In genomic region chr2:204180671-204181070, GRCh38 we compare ENCODE assay signal across 16 cellular contexts.
DNase-seq lines count a peak whose midpoint lies in the region; ATAC-seq and TF ChIP-seq lines count a peak whose summit lies in the region.
"Had no signal": no experiment of that assay in that cellular context is flagged by ENCODE, and none has a peak within 500 bp of the region (broad histone marks: within the 10 kb centered on the region; RNA-seq: fewer than 3 reads in every experiment).

No MANE protein-coding gene starts in this region.

- H3K4me1 Mint-ChIP-seq in WTC11 = peaks cover 3% of the 10 kb centered on the region
- no peaks in the 10 kb centered on the region for H3K4me1 Mint-ChIP-seq in stimulated activated naive B cell treated with anti-CD40 and anti-IgM and Interleukin-4, amounts not matched to agents 10 μg/mL and 1 μg/mL and 100 μg/mL, for 72 hours

- H3K9me3 Mint-ChIP-seq in WTC11 = no peaks in the 10 kb centered on the region; the same call in none of the 2 replicates
- H3K9me3 Mint-ChIP-seq in stimulated activated naive B cell treated with anti-CD40 and anti-IgM and Interleukin-4, amounts not matched to agents 10 μg/mL and 1 μg/mL and 100 μg/mL, for 72 hours = no peaks in the 10 kb centered on the region

- CTCF ChIA-PET in SK-N-SH (lab: Yijun Ruan, JAX) (interaction anchor here (0.7 to 1.5 kb wide), 4 partner anchors 14 to 80 kb away, joined by 3 to 10 read pairs (median 3); no protein-coding TSS in a partner anchor), WTC11 (lab: Charles Lee) (interaction anchor here (1.0 to 1.2 kb wide), 2 partner anchors 35 to 36 kb away, joined by 3 to 4 read pairs; no protein-coding TSS in a partner anchor)

- TF ChIP-seq CTCF in SK-N-SH (IDR thresholded peaks at IDR 0.05) = no peak
- no peak for TF ChIP-seq CTCF in WTC11 (IDR thresholded peaks at IDR 0.05)

- peak in 1 of 2 experiments; percentile 79; a peak in 2 of 4 replicates for TF ChIP-seq EP300 in SK-N-SH (IDR thresholded peaks at IDR 0.05; ENCODE audit: borderline replicate concordance in 1 of 2, low read depth in 1 of 2, low read length in 1 of 2)

- no peak overlapping the region for H3K4me3 Mint-ChIP-seq in WTC11
- H3K4me3 Mint-ChIP-seq in stimulated activated naive B cell treated with anti-CD40 and anti-IgM and Interleukin-4, amounts not matched to agents 10 μg/mL and 1 μg/mL and 100 μg/mL, for 72 hours = no peak overlapping the region

- no peak overlapping the region for H3K4me2 ChIP-seq in SK-N-SH

- no peaks in the 10 kb centered on the region for H3F3A ChIP-seq in SK-N-SH (replicated peaks; ENCODE audit: insufficient read depth)

- no peak overlapping the region for H3K9ac ChIP-seq in SK-N-SH

- H3K36me3 Mint-ChIP-seq in WTC11 = no peaks in the 10 kb centered on the region
- no peaks in the 10 kb centered on the region for H3K36me3 Mint-ChIP-seq in stimulated activated naive B cell treated with anti-CD40 and anti-IgM and Interleukin-4, amounts not matched to agents 10 μg/mL and 1 μg/mL and 100 μg/mL, for 72 hours

- H3K9me3 ChIP-seq in SK-N-SH (no peaks in the 10 kb centered on the region), MG63 (no peaks in the 10 kb centered on the region)
- H3K9me3 ChIP-seq: gastroesophageal sphincter, thyroid gland had no signal

- DNase-seq in SK-N-SH (peak; percentile 19), MG63 (peak; percentile 52), NCI-H82 treated with DMSO at 0.1 percent for 48 hours (lab: John Stamatoyannopoulos, UW; ENCODE audit: unreplicated experiment) (peak; percentile 92), pons (ENCODE audit: low spot score) (peak; percentile 36), AG08395 (ENCODE audit: low spot score) (no peak), WTC11 (ENCODE audit: low spot score) (no peak)
- DNase-seq in stimulated activated naive B cell treated with anti-CD40 and anti-IgM and Interleukin-4, amounts not matched to agents 10 μg/mL and 1 μg/mL and 100 μg/mL, for 72 hours = no peak
- DNase-seq: activated CD8-positive, alpha-beta memory T cell treated with anti-CD3 and anti-CD28 coated beads for 24 hours; GF-D8; stimulated activated CD4-positive, alpha-beta T cell treated with anti-CD3 and anti-CD28 coated beads, Interleukin-4, amount 100 ng/mL, for 4 hours; stimulated activated CD8-positive, alpha-beta memory T cell treated with anti-CD3 and anti-CD28 coated beads, Interleukin-4, amount 100 ng/mL, for 48 hours; thyroid gland had no signal

- no peaks in the 10 kb centered on the region for H3K9me2 ChIP-seq in SK-N-SH

- TF ChIP-seq RAD21 in SK-N-SH (IDR thresholded peaks at IDR 0.05; ENCODE audit: low read length) = no peak

- H3K27ac ChIP-seq in SK-N-SH (ENCODE audit: low read depth in 2 of 2, low read length in 1 of 2) = peak overlapping the region in 1 of 2 experiments; percentile 90; a peak in 2 of 4 replicates
- H3K27ac ChIP-seq: epithelial cell of prostate, gastroesophageal sphincter, skin epidermis, thyroid gland had no signal

- H3K27ac Mint-ChIP-seq in WTC11 = no peak overlapping the region
- no peak overlapping the region for H3K27ac Mint-ChIP-seq in stimulated activated naive B cell treated with anti-CD40 and anti-IgM and Interleukin-4, amounts not matched to agents 10 μg/mL and 1 μg/mL and 100 μg/mL, for 72 hours

- peaks cover 0 to 9% of the 10 kb centered on the region in 2 experiments; a peak in 2 of 4 replicates for H3K4me1 ChIP-seq in SK-N-SH (ENCODE audit: control insufficient read depth in 1 of 2, insufficient read depth in 2 of 2, low read depth in 1 of 2, low read length in 1 of 2)
- H3K4me1 ChIP-seq: gastroesophageal sphincter had no signal

- ATAC-seq in SK-N-SH treated with all-trans-retinoic acid at 6 μM for 48 hours (no peak), WTC11 (no peak)
- no peak for ATAC-seq in stimulated activated naive B cell treated with anti-CD40 and anti-IgM and Interleukin-4, amounts not matched to agents 10 μg/mL and 1 μg/mL and 100 μg/mL, for 72 hours (replicated peaks)
- ATAC-seq: gastroesophageal sphincter had no signal

- no peaks in the 10 kb centered on the region for H3K36me3 ChIP-seq in SK-N-SH (replicated peaks in 1 of 2; ENCODE audit: control insufficient read depth in 1 of 2, insufficient read depth in 2 of 2, low read length in 1 of 2)
- no peaks in the 10 kb centered on the region for H3K36me3 ChIP-seq in MG63
- H3K36me3 ChIP-seq: gastroesophageal sphincter, thyroid gland had no signal

- H3K79me2 ChIP-seq in SK-N-SH (ENCODE audit: insufficient read depth) = no peaks in the 10 kb centered on the region

- no peaks in the 10 kb centered on the region for H4K20me1 ChIP-seq in SK-N-SH (ENCODE audit: insufficient read depth)

- 0% methylated on average over 1 of the region's 1 CpG for WGBS in SK-N-SH (ENCODE audit: low lambda C conversion rate)

- POLR2A ChIA-PET in SK-N-SH (lab: Yijun Ruan, JAX) (interaction anchor here (1.8 kb wide), 1 partner anchor 14 kb away, joined by 7 read pairs; no protein-coding TSS in a partner anchor), WTC11 (lab: Charles Lee) (no interaction called here)

- no peaks in the 10 kb centered on the region; the same call in 1 of the 2 replicates for H3K27me3 Mint-ChIP-seq in WTC11 (ENCODE audit: low read depth)
- peaks cover 9 to 21% of the 10 kb centered on the region in 2 donors for H3K27me3 Mint-ChIP-seq in stimulated activated naive B cell treated with anti-CD40 and anti-IgM and Interleukin-4, amounts not matched to agents 10 μg/mL and 1 μg/mL and 100 μg/mL, for 72 hours

- H3K27me3 ChIP-seq in SK-N-SH (ENCODE audit: insufficient read depth) (no peaks in the 10 kb centered on the region), MG63 (peaks cover 3% of the 10 kb centered on the region)
- H3K27me3 ChIP-seq: gastroesophageal sphincter, thyroid gland had no signal

- H3K4me3 ChIP-seq in SK-N-SH (ENCODE audit: low read depth in 2 of 2, low read length in 1 of 2) (no peak overlapping the region), MG63 (no peak overlapping the region)
- H3K4me3 ChIP-seq: gastroesophageal sphincter, skin epidermis, thyroid gland had no signal

- H2AFZ ChIP-seq in SK-N-SH (ENCODE audit: low read depth) = no peak overlapping the region

TF ChIP-seq in SK-N-SH, 30 proteins besides CTCF, POLR2A, EP300 and RAD21:
- TF ChIP-seq POLR2AphosphoS5 (IDR thresholded peaks at IDR 0.05; ENCODE audit: low read depth, low read length) (no peak), CHD2 (IDR thresholded peaks at IDR 0.05; ENCODE audit: low read length, partially characterized antibody) (peak; percentile 20)
TF ChIP-seq in SK-N-SH: peak in this region for 1.

TF ChIP-seq in SK-N-SH treated with all-trans-retinoic acid at 6 μM for 48 hours, 23 proteins besides CTCF, POLR2A, EP300 and RAD21 (continues in another document):
- no peak for TF ChIP-seq ZNF70 (CRISPR knock-in tag; IDR thresholded peaks at IDR 0.05)
- no peak for TF ChIP-seq ZNF8 (CRISPR knock-in tag; IDR thresholded peaks at IDR 0.05)
- TF ChIP-seq RARB (CRISPR knock-in tag; IDR thresholded peaks at IDR 0.05) = no peak
- TF ChIP-seq ZNF565 (CRISPR knock-in tag; conservative IDR thresholded peaks at IDR 0.05; ENCODE audit: low read depth) = no peak
- no peak for TF ChIP-seq ARNTL (CRISPR knock-in tag; IDR thresholded peaks at IDR 0.05; ENCODE audit: borderline replicate concordance, low read depth)
- no peak for TF ChIP-seq CSRNP3 (CRISPR knock-in tag; IDR thresholded peaks at IDR 0.05)

TF ChIP-seq in WTC11, 78 proteins besides CTCF, POLR2A, EP300 and RAD21 (continues in another document):
- TF ChIP-seq FOXK1 (CRISPR knock-in tag; IDR thresholded peaks at IDR 0.05) (no peak), PREB (CRISPR knock-in tag; IDR thresholded peaks at IDR 0.05; ENCODE audit: borderline replicate concordance) (no peak), HMGA2 (CRISPR knock-in tag; IDR thresholded peaks at IDR 0.05) (no peak), E2F4 (CRISPR knock-in tag; IDR thresholded peaks at IDR 0.05; ENCODE audit: borderline replicate concordance, low read depth) (no peak), ZNF232 (CRISPR knock-in tag; IDR thresholded peaks at IDR 0.05) (no peak), FOXP4 (CRISPR knock-in tag; IDR thresholded peaks at IDR 0.05) (no peak), TCF7 (CRISPR knock-in tag; IDR thresholded peaks at IDR 0.05; ENCODE audit: low read depth) (no peak), IRF2 (CRISPR knock-in tag; IDR thresholded peaks at IDR 0.05; ENCODE audit: borderline replicate concordance, low read depth) (no peak), JUN (CRISPR knock-in tag; IDR thresholded peaks at IDR 0.05) (no peak)

Comparison
In these comparisons a context has a peak if more than half of its experiments do, and no peak if none do; other contexts are left out.
1. DNase-seq: peak in SK-N-SH (single experiment), MG63 (single experiment), NCI-H82 treated with DMSO at 0.1 percent for 48 hours (single experiment) and pons (single experiment); none in AG08395 (single experiment), WTC11 (single experiment) and stimulated activated naive B cell treated with anti-CD40 and anti-IgM and Interleukin-4, amounts not matched to agents 10 μg/mL and 1 μg/mL and 100 μg/mL, for 72 hours (single experiment).